19 cellular contexts compared by ENCODE assay signal in genomic region chr1:17885663-17886062, GRCh38.
"Had no signal": no experiment of that assay in that cellular context is flagged by ENCODE, and none has a peak within 500 bp of the region (broad histone marks: within the 10 kb centered on the region; RNA-seq: fewer than 3 reads in every experiment).

No MANE protein-coding gene starts in this region.

- ATAC-seq: effector memory CD8-positive, alpha-beta T cell; foreskin keratinocyte; gastroesophageal sphincter; heart left ventricle; left colon; left lobe of liver; lower lobe of right lung; naive thymus-derived CD4-positive, alpha-beta T cell had no signal

- H3K27ac Mint-ChIP-seq: dendritic cell treated with granulocyte-macrophage colony-stimulating factor and Interleukin-4, amounts not matched to agents 40 ng/mL and 50 ng/mL, for 4 days; effector memory CD8-positive, alpha-beta T cell; naive thymus-derived CD4-positive, alpha-beta T cell had no signal

- H3K4me1 ChIP-seq: foreskin keratinocyte, lower lobe of right lung had no signal

- H3K4me1 Mint-ChIP-seq: naive thymus-derived CD4-positive, alpha-beta T cell had no signal

- H3K27ac ChIP-seq: esophagus muscularis mucosa, foreskin keratinocyte, gastroesophageal sphincter, heart left ventricle, hepatocyte, left ventricle myocardium inferior, lower lobe of right lung had no signal

- H3K36me3 ChIP-seq: esophagus muscularis mucosa, gastroesophageal sphincter, heart left ventricle, left ventricle myocardium inferior, lower lobe of right lung had no signal

- H3K4me3 ChIP-seq: esophagus muscularis mucosa, gastroesophageal sphincter, heart left ventricle, hepatocyte, left ventricle myocardium inferior, lower lobe of right lung had no signal

- H3K9me3 Mint-ChIP-seq: dendritic cell treated with granulocyte-macrophage colony-stimulating factor and Interleukin-4, amounts not matched to agents 40 ng/mL and 50 ng/mL, for 4 days had no signal

- H3K9me3 ChIP-seq: esophagus muscularis mucosa, gastroesophageal sphincter, heart left ventricle, left ventricle myocardium inferior, lower lobe of right lung had no signal

- H3K36me3 Mint-ChIP-seq: naive thymus-derived CD4-positive, alpha-beta T cell had no signal

- DNase-seq: cortex of kidney; effector CD8-positive, alpha-beta T cell; effector memory CD8-positive, alpha-beta T cell; foreskin keratinocyte; heart left ventricle; hypothalamus; kidney; kidney glomerular epithelial cell; left colon; left ventricle myocardium inferior; lower lobe of right lung; mesenchymal stem cell; midbrain; naive thymus-derived CD4-positive, alpha-beta T cell had no signal

- H3K4me3 Mint-ChIP-seq: dendritic cell treated with granulocyte-macrophage colony-stimulating factor and Interleukin-4, amounts not matched to agents 40 ng/mL and 50 ng/mL, for 4 days; effector memory CD8-positive, alpha-beta T cell; naive thymus-derived CD4-positive, alpha-beta T cell had no signal
